Comparison of ENCODE assay signal across 8 cellular contexts in the genomic region with DNA sequence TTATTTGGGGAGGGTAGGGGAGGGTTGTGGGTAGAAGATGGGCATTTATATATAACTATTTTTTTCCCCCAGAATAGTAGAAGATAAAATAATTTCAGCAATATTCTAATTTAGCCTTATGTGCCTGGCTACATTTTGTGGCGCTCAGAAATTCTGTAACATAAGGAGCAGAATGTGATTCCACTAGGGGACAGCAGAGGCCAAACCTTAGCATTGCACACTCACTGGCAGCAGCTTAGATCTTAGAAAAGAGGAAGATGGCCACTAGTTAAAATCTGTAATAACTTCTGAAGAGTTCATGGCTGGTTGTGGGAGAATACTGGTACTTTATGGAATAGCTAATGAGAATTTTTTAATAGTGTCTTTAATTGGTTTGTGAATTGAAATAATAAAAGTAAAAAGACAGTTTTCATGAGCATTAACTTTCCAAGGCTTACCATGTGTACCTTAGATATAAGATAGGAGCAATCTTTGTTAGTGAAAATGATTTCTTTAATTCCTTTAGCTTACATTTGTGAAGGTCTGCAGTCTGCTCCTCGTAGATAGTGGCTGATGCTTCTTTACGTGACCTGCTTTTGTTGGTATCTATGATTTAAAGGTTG. TPM values are rescaled to one million over a fixed set of nuclear protein-coding genes. Genes with fewer than 3 reads are reported as not detected.
DNase-seq lines count a peak whose midpoint lies in the region; FAIRE-seq and TF ChIP-seq lines count a peak whose summit lies in the region.

No MANE protein-coding gene starts in this region.

- dilution Hi-C loops in mammary epithelial cell (cut with HindIII; ENCODE audit: low sequenced_read_pairs) = no loop called here

- 90% methylated on average over 3 of the region's 3 CpGs for WGBS in mammary epithelial cell (ENCODE audit: low coverage, missing lambda C conversion rate)

- FAIRE-seq in A204.1 (lab: Jason Lieb, UNC) (peak; percentile 91), kidney (lab: Jason Lieb, UNC) (peak; percentile 82)

- no peak overlapping the region for H3K4me2 ChIP-seq in MM.1S (ENCODE audit: low read depth, low read length)
- H3K4me2 ChIP-seq in mammary epithelial cell (ENCODE audit: insufficient read depth, low read depth, low read length) = peak overlapping the region; percentile 82

- H3F3A ChIP-seq in MM.1S (ENCODE audit: insufficient read depth, low read length) = no peaks in the 10 kb centered on the region

- DNase-seq in GM12864 (ENCODE audit: low read depth) = peak; percentile 50
- DNase-seq in HEK293T (ENCODE audit: extremely low spot score) = peak; percentile 65
- DNase-seq in MM.1S = peak; percentile 57
- peak; percentile 26 to 39 for DNase-seq in SJSA1 (ENCODE audit: low read depth in 1 of 2, low spot score in 2 of 2)
- DNase-seq in mammary epithelial cell = peak; percentile 61
- no peak for DNase-seq in kidney
- peak; percentile 7 to 29 for DNase-seq in stimulated activated CD4-positive, alpha-beta T cell treated with anti-CD3 and anti-CD28 coated beads, Interleukin-4, amount 100 ng/mL, for 48 hours (ENCODE audit: low read depth in 2 of 2)

- no peaks in the 10 kb centered on the region for H3K9me2 ChIP-seq in MM.1S (replicated peaks; ENCODE audit: insufficient read depth, low read length)

- no peaks in the 10 kb centered on the region for H4K20me1 ChIP-seq in MM.1S (ENCODE audit: insufficient read depth, low read length)
- no peaks in the 10 kb centered on the region for H4K20me1 ChIP-seq in mammary epithelial cell (ENCODE audit: insufficient read depth, low read length)

- H3K36me3 ChIP-seq in MM.1S (replicated peaks; ENCODE audit: insufficient read depth, low read length) (no peaks in the 10 kb centered on the region), SJSA1 (peaks cover 7% of the 10 kb centered on the region), mammary epithelial cell (ENCODE audit: insufficient read depth, low read length) (peaks cover 9% of the 10 kb centered on the region), kidney (ENCODE audit: control insufficient read depth in 1 of 2, insufficient read depth in 2 of 2, low read length in 2 of 2) (peaks cover 2 to 14% of the 10 kb centered on the region in 2 donors)

- intact Hi-C loops in mammary epithelial cell (cut with micrococcal nuclease) (loop anchor here (1.0 to 10.0 kb wide), 8 partner anchors 173 to 1497 kb away; partner anchors contain the start of gene C11orf87), kidney (cut with DNase I) (no loop called here)

- H3K79me2 ChIP-seq in MM.1S (ENCODE audit: low read length) = no peaks in the 10 kb centered on the region
- H3K79me2 ChIP-seq in mammary epithelial cell (ENCODE audit: insufficient read depth, low read length) = peaks cover 4% of the 10 kb centered on the region

- H3K9me3 ChIP-seq in MM.1S (replicated peaks; ENCODE audit: insufficient read depth, low read length) = no peaks in the 10 kb centered on the region
- H3K9me3 ChIP-seq in SJSA1 (replicated peaks) = no peaks in the 10 kb centered on the region
- H3K9me3 ChIP-seq in mammary epithelial cell (replicated peaks; ENCODE audit: insufficient read depth, low read length) = no peaks in the 10 kb centered on the region
- H3K9me3 ChIP-seq in kidney (ENCODE audit: control insufficient read depth in 1 of 2, low read length in 2 of 2) = no peaks in the 10 kb centered on the region

- H2AFZ ChIP-seq in MM.1S (ENCODE audit: low read length) (no peak overlapping the region), mammary epithelial cell (ENCODE audit: low read depth, low read length) (no peak overlapping the region)

- CTCF ChIA-PET in HEK293T (lab: Yijun Ruan, JAX) = interaction anchor here (0.7 to 1.3 kb wide), 2 partner anchors 173 to 177 kb away, joined by 3 read pairs; no protein-coding TSS in a partner anchor
- CTCF ChIA-PET in mammary epithelial cell (lab: Charles Lee; ENCODE audit: low non-redundant PET) = interaction anchor here (0.6 to 1.4 kb wide), 6 partner anchors 138 to 1241 kb away, joined by 3 to 25 read pairs (median 7); no protein-coding TSS in a partner anchor

- in situ Hi-C loops in mammary epithelial cell (cut with MboI; ENCODE audit: low sequenced_read_pairs in 2 of 2) = loop anchor here in 1 of 2 donors (5.0 to 25.0 kb wide), 3 partner anchors 164 to 1239 kb away; no protein-coding TSS in a partner anchor

- H3K4me1 ChIP-seq in MM.1S (ENCODE audit: low read length) (no peaks in the 10 kb centered on the region), SJSA1 (replicated peaks) (peaks cover 7% of the 10 kb centered on the region), mammary epithelial cell (ENCODE audit: insufficient read depth, low read length) (peaks cover 27% of the 10 kb centered on the region), kidney (ENCODE audit: control insufficient read depth in 1 of 2, insufficient read depth in 1 of 2, low read depth in 1 of 2, low read length in 2 of 2) (no peaks in the 10 kb centered on the region)

- H3K27ac ChIP-seq in MM.1S (ENCODE audit: low read length) = no peak overlapping the region
- H3K27ac ChIP-seq in SJSA1 = no peak overlapping the region
- peak overlapping the region; percentile 65 for H3K27ac ChIP-seq in mammary epithelial cell (ENCODE audit: insufficient read depth, low read depth, low read length)
- no peak overlapping the region for H3K27ac ChIP-seq in kidney (ENCODE audit: low read depth in 2 of 2, low read length in 2 of 2)

- BruUV-seq in mammary epithelial cell (replicated peaks; lab: Mats Ljungman, UMichigan) = no TSS peak

- peak; percentile 84 for TF ChIP-seq CTCF in GM12864 (IDR thresholded peaks at IDR 0.05; ENCODE audit: low read depth, low read length, missing control alignments)
- peak; percentile 78 for TF ChIP-seq CTCF in MM.1S (IDR thresholded peaks at IDR 0.05; ENCODE audit: low read length)
- TF ChIP-seq CTCF in mammary epithelial cell (conservative IDR thresholded peaks at IDR 0.05 in 1 of 2, IDR thresholded peaks at IDR 0.05 in 1 of 2; ENCODE audit: extremely low read depth in 1 of 2, insufficient read depth in 1 of 2, low read depth in 1 of 2, low read length in 2 of 2) = peak; percentile 99
- TF ChIP-seq CTCF in kidney (IDR thresholded peaks at IDR 0.05; ENCODE audit: borderline replicate concordance, extremely low read depth, insufficient read depth) = peak; percentile 95

- H3K27me3 ChIP-seq in MM.1S (replicated peaks; ENCODE audit: insufficient read depth, low read length) = no peaks in the 10 kb centered on the region
- H3K27me3 ChIP-seq in SJSA1 (replicated peaks) = no peaks in the 10 kb centered on the region
- H3K27me3 ChIP-seq in mammary epithelial cell (ENCODE audit: insufficient read depth, low read length) = no peaks in the 10 kb centered on the region

- POLR2A ChIA-PET in HEK293T (lab: Yijun Ruan, JAX) = no interaction called here

- H3K9ac ChIP-seq in MM.1S (ENCODE audit: low read length) = no peak overlapping the region
- no peak overlapping the region for H3K9ac ChIP-seq in mammary epithelial cell (ENCODE audit: insufficient read depth, low read length)
- H3K9ac ChIP-seq in kidney (ENCODE audit: low read length in 2 of 2) = no peak overlapping the region

- H3K4me3 ChIP-seq in GM12864 (ENCODE audit: low read depth, low read length) (no peak overlapping the region), MM.1S (ENCODE audit: low read length) (no peak overlapping the region), SJSA1 (no peak overlapping the region), mammary epithelial cell (replicated peaks in 1 of 3; ENCODE audit: insufficient read depth in 1 of 3, low read depth in 2 of 3, low read length in 3 of 3) (no peak overlapping the region), kidney (ENCODE audit: low read length in 2 of 2) (no peak overlapping the region)

TF ChIP-seq in HEK293T, 16 proteins besides CTCF, POLR2A, EP300 and RAD21:
- no peak for TF ChIP-seq LEF1 (IDR thresholded peaks at IDR 0.05; ENCODE audit: borderline replicate concordance)
- no peak for TF ChIP-seq SUZ12 (IDR thresholded peaks at IDR 0.05)
- TF ChIP-seq TARDBP (IDR thresholded peaks at IDR 0.05) = no peak
- TF ChIP-seq NFRKB (IDR thresholded peaks at IDR 0.05) = no peak
- no peak for TF ChIP-seq BHLHE40 (IDR thresholded peaks at IDR 0.05; ENCODE audit: borderline replicate concordance)
- TF ChIP-seq CTBP1 (IDR thresholded peaks at IDR 0.05; ENCODE audit: borderline replicate concordance) = no peak
- no peak for TF ChIP-seq FOXK2 (IDR thresholded peaks at IDR 0.05)
- no peak for TF ChIP-seq ARNT (IDR thresholded peaks at IDR 0.05)
- no peak for TF ChIP-seq L3MBTL2 (conservative IDR thresholded peaks at IDR 0.05)
- no peak for TF ChIP-seq ELF4 (IDR thresholded peaks at IDR 0.05)
- TF ChIP-seq, protein P1, sequence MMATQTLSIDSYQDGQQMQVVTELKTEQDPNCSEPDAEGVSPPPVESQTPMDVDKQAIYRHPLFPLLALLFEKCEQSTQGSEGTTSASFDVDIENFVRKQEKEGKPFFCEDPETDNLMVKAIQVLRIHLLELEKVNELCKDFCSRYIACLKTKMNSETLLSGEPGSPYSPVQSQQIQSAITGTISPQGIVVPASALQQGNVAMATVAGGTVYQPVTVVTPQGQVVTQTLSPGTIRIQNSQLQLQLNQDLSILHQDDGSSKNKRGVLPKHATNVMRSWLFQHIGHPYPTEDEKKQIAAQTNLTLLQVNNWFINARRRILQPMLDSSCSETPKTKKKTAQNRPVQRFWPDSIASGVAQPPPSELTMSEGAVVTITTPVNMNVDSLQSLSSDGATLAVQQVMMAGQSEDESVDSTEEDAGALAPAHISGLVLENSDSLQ (IDR thresholded peaks at IDR 0.05) = no peak
- no peak for TF ChIP-seq HDGF (IDR thresholded peaks at IDR 0.05; ENCODE audit: borderline replicate concordance)
- TF ChIP-seq FOXA1 (IDR thresholded peaks at IDR 0.05) = no peak
- TF ChIP-seq SP1 (IDR thresholded peaks at IDR 0.05) = no peak
- no peak for TF ChIP-seq ZNF384 (IDR thresholded peaks at IDR 0.05)
- no peak for TF ChIP-seq FOXM1 (IDR thresholded peaks at IDR 0.05; ENCODE audit: borderline replicate concordance)

RNA-seq across cellular contexts. Expression of gene DDX10, which starts 33.1 kb away (rescaled TPM):
- 21.9 and 24.7 TPM in 2 replicates for total RNA-seq in SJSA1 (2014; rRNA removed; shearing (Covaris generic))
- total RNA-seq in mammary epithelial cell (10 to 100 TPM; 12.8 to 32.1 TPM), kidney (24.8 TPM)
- polyA plus RNA-seq in mammary epithelial cell (24.1 TPM), kidney (ENCODE audit: insufficient read depth, low read depth, low replicate concordance) (79.2 TPM)
- polyA minus RNA-seq in mammary epithelial cell = 16.8 TPM
